In the genomic region with DNA sequence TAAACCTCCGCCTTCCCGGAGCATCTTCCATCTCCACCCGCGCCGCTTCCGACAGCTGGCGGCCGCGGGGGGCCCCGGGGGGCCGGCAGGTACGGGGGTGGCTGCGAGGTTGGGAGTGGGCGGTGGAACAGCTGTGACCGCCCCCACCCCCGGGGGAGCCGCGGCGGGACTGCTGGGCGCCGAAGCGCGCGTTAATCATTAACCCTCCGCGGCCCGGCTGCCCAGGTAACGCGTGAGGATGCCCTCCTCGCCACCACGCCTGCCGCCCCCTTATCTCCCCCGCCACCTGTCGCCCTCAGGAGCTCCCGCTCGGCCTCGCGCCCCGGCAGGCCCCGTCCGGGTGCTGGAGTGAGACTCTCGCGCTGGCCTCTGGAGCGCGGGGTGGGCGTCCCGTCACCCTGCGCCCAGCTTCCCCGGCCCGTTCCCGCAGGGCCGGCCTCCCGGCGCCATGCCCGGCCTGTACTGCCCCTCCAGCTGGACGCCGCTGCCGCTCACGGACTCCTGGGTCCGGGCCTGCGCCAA, we compare ENCODE assay signal across 10 cellular contexts. TPM values are rescaled to one million over a fixed set of nuclear protein-coding genes. Genes with fewer than 3 reads are reported as not detected.
DNase-seq lines count a peak whose midpoint lies in the region; ATAC-seq and TF ChIP-seq lines count a peak whose summit lies in the region.
"Had no signal": no experiment of that assay in that cellular context is flagged by ENCODE, and none has a peak within 500 bp of the region (broad histone marks: within the 10 kb centered on the region; RNA-seq: fewer than 3 reads in every experiment).

No MANE protein-coding gene starts in this region.

- H2BK15ac ChIP-seq in neuronal stem cell (ENCODE audit: low read length): no peak overlapping the region

- WGBS in neuronal stem cell (ENCODE audit: extremely low coverage in 2 of 2, insufficient read length in 2 of 2, insufficient replicate concordance in 1 of 2), 2 donors: no CpG with 5 or more reads among the region's 61 CpGs

- peak overlapping the region; percentile 80 for H3K4me2 ChIP-seq in neuronal stem cell (ENCODE audit: insufficient read depth, low read length, poor library complexity, severe bottlenecking)

- H3K36me3 ChIP-seq in colonic mucosa: no peaks in the 10 kb centered on the region
- H3K36me3 ChIP-seq in neuronal stem cell (replicated peaks in 1 of 2; ENCODE audit: control insufficient read depth in 2 of 2, insufficient read depth in 2 of 2, low read length in 2 of 2): no peaks in the 10 kb centered on the region

- no peak overlapping the region for H3K4ac ChIP-seq in neuronal stem cell (ENCODE audit: low read length)

- intact Hi-C loops in colonic mucosa (cut with DNase I): no loop called here

- H3K18ac ChIP-seq in neuronal stem cell (ENCODE audit: low read length): peak overlapping the region; percentile 89

- H3K4me3 ChIP-seq in colonic mucosa: peak overlapping the region; percentile 41
- peak overlapping the region; percentile 46 to 68 for H3K4me3 ChIP-seq in neuronal stem cell (ENCODE audit: low read length in 2 of 2)

- peak overlapping the region; percentile 97 for H2AFZ ChIP-seq in neuronal stem cell (ENCODE audit: low read length)

- H3K27ac ChIP-seq in colonic mucosa (no peak overlapping the region), neuronal stem cell (replicated peaks; ENCODE audit: low read length) (no peak overlapping the region)

- H2AK5ac ChIP-seq in neuronal stem cell (ENCODE audit: low read depth, low read length): peak overlapping the region; percentile 75

- H3K79me1 ChIP-seq in neuronal stem cell (ENCODE audit: low read depth, low read length): peaks cover 2% of the 10 kb centered on the region

- H3K9ac ChIP-seq in colonic mucosa (ENCODE audit: low read depth in 2 of 2, low read length in 2 of 2) (no peak overlapping the region), neuronal stem cell (ENCODE audit: low read depth, low read length, poor library complexity) (no peak overlapping the region)

- no peak for TF ChIP-seq CTCF in colonic mucosa (IDR thresholded peaks at IDR 0.05)

- no peak overlapping the region for H4K91ac ChIP-seq in neuronal stem cell (ENCODE audit: low read depth, low read length, poor library complexity)

- H3K9me3 ChIP-seq in colonic mucosa: no peaks in the 10 kb centered on the region
- peaks cover 0 to 2% of the 10 kb centered on the region in 2 donors for H3K9me3 ChIP-seq in neuronal stem cell (replicated peaks in 1 of 2; ENCODE audit: control insufficient read depth in 2 of 2, insufficient read depth in 1 of 2, low read depth in 1 of 2, low read length in 2 of 2)

- H3K4me1 ChIP-seq in colonic mucosa (peaks cover 9% of the 10 kb centered on the region), neuronal stem cell (ENCODE audit: control insufficient read depth in 2 of 2, insufficient read depth in 1 of 2, low read depth in 1 of 2, low read length in 2 of 2) (peaks cover 4 to 6% of the 10 kb centered on the region in 2 donors)

- H2BK120ac ChIP-seq in neuronal stem cell (ENCODE audit: low read depth, low read length): no peak overlapping the region

- no peak overlapping the region for H2BK12ac ChIP-seq in neuronal stem cell (ENCODE audit: low read length)

- peak overlapping the region; percentile 82 for H3K14ac ChIP-seq in neuronal stem cell (ENCODE audit: low read length)

- no peak overlapping the region for H4K8ac ChIP-seq in neuronal stem cell (ENCODE audit: low read depth, low read length)

- H3K23ac ChIP-seq in neuronal stem cell (ENCODE audit: low read depth, low read length, poor library complexity): peak overlapping the region; percentile 73

- DNase-seq in DMS53 (lab: John Stamatoyannopoulos, UW) (peak; percentile 86), LoVo (ENCODE audit: low spot score) (peak; percentile 51), colonic mucosa (no peak), neuronal stem cell (ENCODE audit: low spot score) (no peak), AG20443 (ENCODE audit: low spot score) (no peak), NCI-H2196 (lab: John Stamatoyannopoulos, UW; ENCODE audit: unreplicated experiment) (no peak), H4 (ENCODE audit: low spot score) (no peak)

- peaks cover 36% of the 10 kb centered on the region for H3K27me3 ChIP-seq in colonic mucosa
- peaks cover 31 to 91% (median 56%) of the 10 kb centered on the region in 3 experiments for H3K27me3 ChIP-seq in neuronal stem cell (ENCODE audit: control insufficient read depth in 3 of 3, insufficient read depth in 3 of 3, low read depth in 1 of 3, low read length in 3 of 3)

- no peak overlapping the region for H2BK5ac ChIP-seq in neuronal stem cell (ENCODE audit: low read length)

- ATAC-seq in HG02798 (IDR thresholded peaks at IDR 0.05; ENCODE audit: poor library complexity, unreplicated experiment): no peak

RNA-seq across cellular contexts. Expression of a gene that starts 0.8 kb away (rescaled TPM):
- total RNA-seq in colonic mucosa: 1 to 10 TPM; 2.1 to 2.3 TPM
- polyA plus RNA-seq in neuronal stem cell (2013, experiment 1 of 2): 0.13 TPM
- 0.21 TPM for polyA plus RNA-seq in neuronal stem cell (2013, experiment 2 of 2)
- not detected in 2 replicates for total RNA-seq in H4 (2014; rRNA removed; shearing (Covaris generic))
- total RNA-seq: dermis microvascular lymphatic vessel endothelial cell, RPMI7951 had no signal

RNA-seq across cellular contexts. Expression of a gene that starts 18.6 kb away (rescaled TPM):
- 10 to 100 TPM; 25.1 to 78.9 TPM for total RNA-seq in colonic mucosa
- polyA plus RNA-seq in neuronal stem cell (2013, experiment 1 of 2): 34.1 TPM
- polyA plus RNA-seq in neuronal stem cell (2013, experiment 2 of 2): 34.0 TPM
- 98.6 and 110 TPM in 2 replicates for total RNA-seq in H4 (2014; rRNA removed; shearing (Covaris generic))

RNA-seq across cellular contexts. Expression of a gene that starts 19.3 kb away (rescaled TPM):
- total RNA-seq in colonic mucosa: 10 to 100 TPM in 1 of 2 donors, 1 to 10 TPM in 1; 4.1 to 11.7 TPM
- polyA plus RNA-seq in neuronal stem cell (2013, experiment 1 of 2): 2.8 TPM
- polyA plus RNA-seq in neuronal stem cell (2013, experiment 2 of 2): 2.5 TPM
- 19.5 and 21.6 TPM in 2 replicates for total RNA-seq in H4 (2014; rRNA removed; shearing (Covaris generic))

RNA-seq across cellular contexts. Expression of a gene that starts 31.2 kb away (rescaled TPM):
- under 1 TPM in 1 of 2 donors, not detected in 1; 0.19 TPM for total RNA-seq in colonic mucosa
- 2.9 TPM for polyA plus RNA-seq in neuronal stem cell (2013, experiment 1 of 2)
- 2.7 TPM for polyA plus RNA-seq in neuronal stem cell (2013, experiment 2 of 2)
- total RNA-seq in H4 (2014; rRNA removed; shearing (Covaris generic)): 0.47 and 1.6 TPM in 2 replicates
- total RNA-seq: dermis microvascular lymphatic vessel endothelial cell had no signal

RNA-seq across cellular contexts. Expression of a gene that starts 44.1 kb away (rescaled TPM):
- 10 to 100 TPM; 54.6 to 82.4 TPM for total RNA-seq in colonic mucosa
- polyA plus RNA-seq in neuronal stem cell (2013, experiment 1 of 2): 17.7 TPM
- polyA plus RNA-seq in neuronal stem cell (2013, experiment 2 of 2): 16.0 TPM
- 18.5 and 36.8 TPM in 2 replicates for total RNA-seq in H4 (2014; rRNA removed; shearing (Covaris generic))

Comparison
In these comparisons a context has a peak if more than half of its experiments do, and no peak if none do; other contexts are left out.
1. DNase-seq: peak in DMS53 (single experiment) and LoVo (single experiment); none in colonic mucosa (single experiment), neuronal stem cell (single experiment), AG20443 (single experiment), NCI-H2196 (single experiment) and H4 (single experiment).